In genomic region chr1:171803056-171803455, GRCh38 we compare ENCODE assay signal across 2 cellular contexts.
TF ChIP-seq lines count a peak whose summit lies in the region.

No MANE protein-coding gene starts in this region.

TF ChIP-seq in IMR-90, 13 proteins besides CTCF, POLR2A, EP300 and RAD21:
- TF ChIP-seq BHLHE40 (IDR thresholded peaks at IDR 0.05; ENCODE audit: low read depth, low read length) (no peak), MXI1 (IDR thresholded peaks at IDR 0.05; ENCODE audit: borderline replicate concordance, low read depth, low read length) (no peak)

TF ChIP-seq in H1, 55 proteins besides CTCF, POLR2A, EP300 and RAD21:
- no peak for TF ChIP-seq YY1 (IDR thresholded peaks at IDR 0.05; ENCODE audit: low read depth, low read length)
- TF ChIP-seq KDM4A (IDR thresholded peaks at IDR 0.05; ENCODE audit: low read depth, low read length, severe bottlenecking), result no peak
- TF ChIP-seq SUZ12 (IDR thresholded peaks at IDR 0.05; ENCODE audit: low read length), result no peak
- no peak for TF ChIP-seq GABPA (IDR thresholded peaks at IDR 0.05; ENCODE audit: borderline replicate concordance, insufficient read depth, low read length)
- no peak for TF ChIP-seq TCF12 (IDR thresholded peaks at IDR 0.05; ENCODE audit: low read depth, low read length)
- TF ChIP-seq CBX5 (IDR thresholded peaks at IDR 0.05; ENCODE audit: low read depth, low read length), result no peak
- TF ChIP-seq GTF2F1 (IDR thresholded peaks at IDR 0.05; ENCODE audit: borderline replicate concordance, low read depth, low read length), result no peak
- no peak for TF ChIP-seq RFX5 (IDR thresholded peaks at IDR 0.05; ENCODE audit: borderline replicate concordance, low read depth, low read length)
- no peak for TF ChIP-seq EGR1 (IDR thresholded peaks at IDR 0.05; ENCODE audit: borderline replicate concordance, low read depth, low read length)
- TF ChIP-seq HDAC6 (IDR thresholded peaks at IDR 0.05; ENCODE audit: low read depth, low read length), result no peak
- no peak for TF ChIP-seq PHF8 (conservative IDR thresholded peaks at IDR 0.05; ENCODE audit: low read depth, low read length)
TF ChIP-seq in H1: peak in this region for 0.
